ENCODE assay signal across 17 cellular contexts in genomic region chr3:18415132-18415531, GRCh38.
"Had no signal": no experiment of that assay in that cellular context is flagged by ENCODE, and none has a peak within 500 bp of the region (broad histone marks: within the 10 kb centered on the region; RNA-seq: fewer than 3 reads in every experiment).

No MANE protein-coding gene starts in this region.

- H3K27ac ChIP-seq: cardiac muscle cell, heart right ventricle, left lung, prostate gland, SJSA1, spleen had no signal

- H3K27me3 Mint-ChIP-seq: activated B cell treated with CpG ODN at 0.5 μM for 24 hours; natural killer cell treated with Interleukin-12 subunit alpha and Interleukin-12 subunit beta and Interleukin-15 and Interleukin-18, amount 100 ng/mL, for 72 hours; type B pancreatic cell had no signal

- H3K4me3 Mint-ChIP-seq: activated B cell treated with CpG ODN at 0.5 μM for 24 hours; natural killer cell treated with Interleukin-12 subunit alpha and Interleukin-12 subunit beta and Interleukin-15 and Interleukin-18, amount 100 ng/mL, for 72 hours; stimulated activated memory B cell treated with anti-CD40 and anti-IgM and Interleukin-4, amounts not matched to agents 10 μg/mL and 1 μg/mL and 100 μg/mL, for 72 hours; type B pancreatic cell had no signal

- H3K4me1 ChIP-seq: left lung, SJSA1 had no signal

- H3K4me1 Mint-ChIP-seq: stimulated activated memory B cell treated with anti-CD40 and anti-IgM and Interleukin-4, amounts not matched to agents 10 μg/mL and 1 μg/mL and 100 μg/mL, for 72 hours had no signal

- ATAC-seq: heart right ventricle; left lung; mucosa of descending colon; natural killer cell treated with Interleukin-12 subunit alpha and Interleukin-12 subunit beta and Interleukin-15 and Interleukin-18, amount 100 ng/mL, for 72 hours; sciatic nerve; stimulated activated memory B cell treated with anti-CD40 and anti-IgM and Interleukin-4, amounts not matched to agents 10 μg/mL and 1 μg/mL and 100 μg/mL, for 72 hours had no signal

- H3K27me3 ChIP-seq: cardiac muscle cell, heart right ventricle, left lung, SJSA1, spleen had no signal

- H3K27ac Mint-ChIP-seq: activated B cell treated with CpG ODN at 0.5 μM for 24 hours; stimulated activated memory B cell treated with anti-CD40 and anti-IgM and Interleukin-4, amounts not matched to agents 10 μg/mL and 1 μg/mL and 100 μg/mL, for 72 hours; type B pancreatic cell had no signal

- H3K4me3 ChIP-seq: cardiac muscle cell, heart right ventricle, left lung, mucosa of descending colon, prostate gland, SJSA1, spleen had no signal

- H3K9me3 ChIP-seq: heart right ventricle, left lung, mucosa of descending colon, prostate gland, SJSA1, spleen had no signal

- H3K36me3 ChIP-seq: prostate gland, SJSA1 had no signal

- DNase-seq: activated B cell treated with CpG ODN at 0.5 μM for 24 hours; activated CD8-positive, alpha-beta memory T cell treated with anti-CD3 and anti-CD28 coated beads for 24 hours; foreskin melanocyte; heart right ventricle; islet precursor cell; left lung; mucosa of descending colon; occipital lobe; spleen; stimulated activated CD4-positive, alpha-beta T cell treated with anti-CD3 and anti-CD28 coated beads, Interleukin-1b, Interleukin-23, amount 100 ng/mL, for 48 hours had no signal

- H3K9me3 Mint-ChIP-seq: activated B cell treated with CpG ODN at 0.5 μM for 24 hours; natural killer cell treated with Interleukin-12 subunit alpha and Interleukin-12 subunit beta and Interleukin-15 and Interleukin-18, amount 100 ng/mL, for 72 hours; stimulated activated memory B cell treated with anti-CD40 and anti-IgM and Interleukin-4, amounts not matched to agents 10 μg/mL and 1 μg/mL and 100 μg/mL, for 72 hours; type B pancreatic cell had no signal
